8 cellular contexts compared by ENCODE assay signal in the genomic region with DNA sequence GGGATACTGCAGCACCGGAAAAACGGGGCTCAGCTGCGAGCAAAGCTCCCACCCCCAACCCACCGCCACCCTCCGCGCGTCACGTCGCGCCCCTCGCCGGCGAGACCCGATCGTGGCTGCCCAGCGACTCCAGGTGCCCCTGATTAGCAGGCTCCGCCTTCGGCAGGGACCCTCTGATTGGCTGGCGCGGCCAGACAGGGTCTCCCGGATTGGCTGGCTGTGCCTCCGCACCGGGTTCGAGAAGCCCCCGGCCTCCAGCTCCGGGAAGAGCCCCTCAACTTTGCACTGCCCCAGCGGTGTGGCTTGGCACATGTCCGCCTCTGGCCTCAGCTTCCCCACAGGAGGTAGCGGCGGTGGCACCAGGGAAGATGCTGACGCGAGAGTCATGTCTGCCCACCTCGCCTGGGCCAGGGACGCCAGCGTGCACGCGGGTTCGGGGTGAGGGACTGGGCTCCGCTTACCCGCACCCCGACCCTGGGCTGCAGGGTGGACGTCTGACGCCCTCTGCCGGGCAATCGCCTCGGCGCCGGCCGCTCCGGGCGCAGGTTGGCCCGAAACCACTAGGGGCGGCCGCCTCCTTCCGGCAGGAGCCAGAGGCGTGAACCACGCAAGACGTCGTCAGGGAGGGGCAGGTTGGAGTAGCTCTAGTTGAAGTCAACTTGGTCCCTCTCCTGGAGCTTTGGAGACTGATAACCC. TPM values are rescaled to one million over a fixed set of nuclear protein-coding genes. Genes with fewer than 3 reads are reported as not detected.
DNase-seq lines count a peak whose midpoint lies in the region; TF ChIP-seq lines count a peak whose summit lies in the region.

No MANE protein-coding gene starts in this region.

- H3K27me3 Mint-ChIP-seq in HFFc6 (ENCODE audit: insufficient read depth), result peaks cover 3% of the 10 kb centered on the region; the same call in 1 of the 2 replicates

- H3K9me3 Mint-ChIP-seq in HFFc6, result no peaks in the 10 kb centered on the region

- no peaks in the 10 kb centered on the region for H3K9me3 ChIP-seq in adrenal gland (replicated peaks in 1 of 3)
- H3K9me3 ChIP-seq in left ventricle myocardium inferior (replicated peaks), result no peaks in the 10 kb centered on the region
- H3K9me3 ChIP-seq in uterus, result no peaks in the 10 kb centered on the region

- intact Hi-C loops in adrenal gland (cut with DNase I) (loop anchor here (2.0 to 10.0 kb wide), 4 partner anchors 17 to 101 kb away; no protein-coding TSS in a partner anchor), left ventricle myocardium inferior (cut with micrococcal nuclease) (loop anchor here (5.0 kb wide), 1 partner anchor 97 kb away; no protein-coding TSS in a partner anchor), uterus (cut with DNase I; ENCODE audit: low total_unique reads) (loop anchor here (5.0 kb wide), 1 partner anchor 97 kb away; no protein-coding TSS in a partner anchor)

- H3K4me3 Mint-ChIP-seq in HFFc6, result peak overlapping the region; percentile 78

- H3K36me3 ChIP-seq in adrenal gland (replicated peaks in 1 of 2) (peaks cover 0 to 13% of the 10 kb centered on the region in 2 donors), left ventricle myocardium inferior (peaks cover 9% of the 10 kb centered on the region), uterus (no peaks in the 10 kb centered on the region)

- WGBS in adrenal gland, 4 donors, result 0 to 1% (median 0%) methylated on average over 6 to 59 of the region's 59 CpGs

- H3K27ac Mint-ChIP-seq in HFFc6, result peak overlapping the region; percentile 92

- H3K4me3 ChIP-seq in adrenal gland, result peak overlapping the region in 2 of 4 donors; percentile 33 to 60
- peak overlapping the region; percentile 75 for H3K4me3 ChIP-seq in left ventricle myocardium inferior
- peak overlapping the region; percentile 42 to 44 for H3K4me3 ChIP-seq in uterus

- H3K4me1 ChIP-seq in adrenal gland (replicated peaks in 1 of 2) (peaks cover 52 to 65% of the 10 kb centered on the region in 2 donors), left ventricle myocardium inferior (peaks cover 93% of the 10 kb centered on the region), uterus (peaks cover 33 to 47% of the 10 kb centered on the region in 2 donors)

- peaks cover 54% of the 10 kb centered on the region for H3K4me1 Mint-ChIP-seq in HFFc6 (ENCODE audit: low read depth)

- peak; percentile 91 for TF ChIP-seq CTCF in GM12801 (IDR thresholded peaks at IDR 0.05; ENCODE audit: extremely low read depth, insufficient read length)
- TF ChIP-seq CTCF in HFFc6 (IDR thresholded peaks at IDR 0.05), result peak; percentile 96
- peak; percentile 97 to 100 (median 100) for TF ChIP-seq CTCF in adrenal gland (IDR thresholded peaks at IDR 0.05)
- TF ChIP-seq CTCF in left ventricle myocardium inferior (IDR thresholded peaks at IDR 0.05; ENCODE audit: borderline replicate concordance), result peak; percentile 99
- TF ChIP-seq CTCF in uterus (IDR thresholded peaks at IDR 0.05), result peak; percentile 99 to 100 (median 100)

- H3K27ac ChIP-seq in adrenal gland (peak overlapping the region; percentile 29 to 100 (median 100)), left ventricle myocardium inferior (replicated peaks) (peak overlapping the region; percentile 100), uterus (peak overlapping the region; percentile 100)

- peak; percentile 24 to 26 for TF ChIP-seq POLR2A in adrenal gland (IDR thresholded peaks at IDR 0.05)
- TF ChIP-seq POLR2A in uterus (IDR thresholded peaks at IDR 0.05), result peak; percentile 25 to 54

- DNase-seq in HFFc6 (peak; percentile 89), NAMALWA (ENCODE audit: low spot score) (peak; percentile 95), SW480 (ENCODE audit: low spot score) (peak; percentile 88), adrenal gland (peak; percentile 92 to 96 (median 93)), left ventricle myocardium inferior (peak; percentile 90), putamen (ENCODE audit: low spot score) (peak; percentile 80), uterus (peak; percentile 90 to 94)

- peaks cover 6% of the 10 kb centered on the region; the same call in 1 of the 2 replicates for H3K36me3 Mint-ChIP-seq in HFFc6 (ENCODE audit: low read depth)

- H3K27me3 ChIP-seq in adrenal gland, result no peaks in the 10 kb centered on the region
- no peaks in the 10 kb centered on the region for H3K27me3 ChIP-seq in left ventricle myocardium inferior (ENCODE audit: low read depth)
- H3K27me3 ChIP-seq in uterus, result no peaks in the 10 kb centered on the region

RNA-seq across cellular contexts. Expression of a gene that starts 0.5 kb away (rescaled TPM):
- 1 to 10 TPM; 3.2 to 4.2 (median 3.6) TPM for total RNA-seq in HFFc6 (2021; fragmentation: NEBNext Ultra II Directional; extraction: Animal tissue kit (Norgen Biotek cat#: 25700))
- total RNA-seq in adrenal gland, result 10 to 100 TPM in 7 of 8 donors, 1 to 10 TPM in 1; 7.7 to 49.5 (median 24.9) TPM
- polyA plus RNA-seq in adrenal gland, result 10 to 100 TPM in 1 of 3 donors, 1 to 10 TPM in 2; 4.1 to 14.5 (median 9.3) TPM
- total RNA-seq in left ventricle myocardium inferior, result 44.3 TPM
- 10 to 100 TPM in 3 of 4 donors, 1 to 10 TPM in 1; 5.1 to 27.6 (median 13.1) TPM for total RNA-seq in uterus

RNA-seq across cellular contexts. Expression of a gene that starts 9.8 kb away (rescaled TPM):
- total RNA-seq in HFFc6 (2021; fragmentation: NEBNext Ultra II Directional; extraction: Animal tissue kit (Norgen Biotek cat#: 25700)), result 10 to 100 TPM; 18.5 to 22.0 (median 20.9) TPM
- total RNA-seq in adrenal gland (10 to 100 TPM in 7 of 8 donors, 1 to 10 TPM in 1; 5.3 to 25.9 (median 13.6) TPM), left ventricle myocardium inferior (7.9 TPM), uterus (10 to 100 TPM in 1 of 4 donors, 1 to 10 TPM in 3; 1.3 to 63.6 (median 5.6) TPM)
- polyA plus RNA-seq in adrenal gland, result 10 to 100 TPM in 1 of 3 donors, 1 to 10 TPM in 2; 5.0 to 27.3 (median 9.0) TPM
